ENCODE assay signal across 8 cellular contexts in the genomic region with DNA sequence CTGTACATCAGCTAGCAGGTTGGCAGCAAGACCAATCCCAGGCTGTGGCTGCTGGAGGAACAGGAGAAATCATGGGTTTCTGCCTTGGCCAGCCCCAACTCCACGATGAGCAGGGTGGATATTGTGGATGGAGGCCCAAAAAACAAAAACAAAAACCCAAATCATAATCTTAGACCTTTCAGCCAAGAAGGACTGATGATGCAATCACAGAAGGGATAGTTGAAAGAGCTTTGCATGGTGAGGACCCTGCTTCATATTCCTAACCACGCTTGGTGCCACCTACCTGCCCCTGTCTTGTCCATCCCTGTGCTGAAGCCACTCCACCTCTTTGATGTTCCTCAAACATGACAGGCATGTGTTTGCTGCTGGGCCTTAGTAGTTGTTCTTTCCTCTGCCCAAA.
"Had no signal": no experiment of that assay in that cellular context is flagged by ENCODE, and none has a peak within 500 bp of the region (broad histone marks: within the 10 kb centered on the region; RNA-seq: fewer than 3 reads in every experiment).

No MANE protein-coding gene starts in this region.

- ATAC-seq: GM12878 had no signal

- DNase-seq: GDM1, GF-D8 had no signal

- FAIRE-seq: G401.6, GM12878, GM12891, GM12892, GM18507, GM19239 had no signal

- H3K4me3 ChIP-seq: GM12878 had no signal
